Comparison of ENCODE assay signal across 26 cellular contexts in the genomic region with DNA sequence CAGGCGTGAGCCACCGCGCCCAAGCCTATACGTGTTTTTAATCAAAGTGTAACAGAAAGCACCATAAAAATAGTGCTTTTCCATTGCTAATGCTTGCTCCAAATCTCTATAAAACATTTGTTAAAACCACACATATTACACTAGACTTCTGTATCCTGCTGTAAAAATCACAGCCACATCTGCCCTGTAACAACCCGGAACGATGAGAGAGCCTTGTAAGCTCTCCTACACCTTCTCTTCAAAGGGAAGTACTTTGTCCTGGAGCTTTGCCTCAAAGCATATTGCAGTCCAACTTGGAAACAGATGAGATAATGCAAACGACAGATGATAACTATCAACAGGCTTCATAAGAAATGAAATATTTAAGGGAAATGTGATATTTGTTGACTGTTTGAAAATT.
"Had no signal": no experiment of that assay in that cellular context is flagged by ENCODE, and none has a peak within 500 bp of the region (broad histone marks: within the 10 kb centered on the region; RNA-seq: fewer than 3 reads in every experiment).

No MANE protein-coding gene starts in this region.

- H3K27me3 ChIP-seq: adrenal gland, body of pancreas, breast epithelium, SJSA1 had no signal

- H3K4me1 ChIP-seq: adrenal gland, body of pancreas, breast epithelium, SJSA1 had no signal

- H3K27ac ChIP-seq: adrenal gland, body of pancreas, breast epithelium, KMS-11, SJSA1 had no signal

- H3K9me3 ChIP-seq: adrenal gland, body of pancreas, breast epithelium, SJSA1, SK-N-SH had no signal

- H3K4me3 ChIP-seq: adrenal gland, body of pancreas, breast epithelium, SJSA1 had no signal

- ATAC-seq: activated CD4-positive, alpha-beta T cell treated with anti-CD3 and anti-CD28 coated beads for 36 hours; activated CD4-positive, CD25-positive, alpha-beta regulatory T cell treated with anti-CD3 and anti-CD28 coated beads, Interleukin-2, amount 50 U/mL, for 24 hours; activated CD8-positive, alpha-beta T cell treated with anti-CD3 and anti-CD28 coated beads, Interleukin-2, amount 10 ng/mL, durations not matched to agents 7 days and 5 days; activated naive CD4-positive, alpha-beta T cell treated with anti-CD3 and anti-CD28 coated beads, Interleukin-2, amount 50 U/mL, for 72 hours; activated T-cell treated with anti-CD3 and anti-CD28 coated beads, Interleukin-2, amount 50 U/mL, for 4 hours; body of pancreas; Panc1; WTC11 had no signal

- H3K36me3 ChIP-seq: adrenal gland, breast epithelium, SJSA1 had no signal

- DNase-seq: activated CD4-positive, alpha-beta T cell treated with anti-CD3 and anti-CD28 coated beads for 36 hours; activated CD4-positive, alpha-beta T cell treated with anti-CD3 and anti-CD28 coated beads, Interleukin-2, amount 10 ng/mL, durations not matched to agents 7 days and 5 days; activated CD4-positive, alpha-beta T cell treated with anti-CD3 and anti-CD28 coated beads, Interleukin-2, amount 50 U/mL, for 48 hours; activated CD8-positive, alpha-beta T cell treated with anti-CD3 and anti-CD28 coated beads, Interleukin-2, amount 10 ng/mL, durations not matched to agents 7 days and 5 days; activated gamma-delta T cell treated with Interleukin-2 at 50 U/mL for 16 hours; activated naive CD4-positive, alpha-beta T cell treated with anti-CD3 and anti-CD28 coated beads for 36 hours; activated T-cell treated with anti-CD3 and anti-CD28 coated beads, Interleukin-2, amount 50 U/mL, for 4 hours; adrenal gland; body of pancreas; MM.1S; MV-4-11; NCI-H1092; NCI-H1436 treated with DMSO at 0.1 percent for 48 hours; NCI-H1694 treated with DMSO at 0.1 percent for 48 hours; NCI-H2029; NCI-H345; NCI-H524 treated with DMSO at 0.1 percent for 48 hours; SHP77 treated with DMSO at 0.1 percent for 48 hours; SK-N-SH had no signal
